In genomic region chr14:53032161-53032803, GRCh38 we compare ENCODE assay signal across 8 cellular contexts.
DNase-seq lines count a peak whose midpoint lies in the region; ATAC-seq and TF ChIP-seq lines count a peak whose summit lies in the region.

No MANE protein-coding gene starts in this region.

- peaks cover 7% of the 10 kb centered on the region for H3K36me3 ChIP-seq in left ventricle myocardium inferior

- DNase-seq in GM03348 (ENCODE audit: low spot score) (peak; percentile 64), left ventricle myocardium inferior (no peak), sciatic nerve (ENCODE audit: low spot score) (no peak), cerebellar nuclear complex (lab: John Stamatoyannopoulos, UW) (no peak), NOMO-1 treated with DMSO at 0.1 percent for 48 hours (lab: John Stamatoyannopoulos, UW; ENCODE audit: unreplicated experiment) (no peak), HuH-7.5 (ENCODE audit: low spot score) (no peak), T1000 (lab: John Stamatoyannopoulos, UW) (no peak)

- TF ChIP-seq CTCF in left ventricle myocardium inferior (IDR thresholded peaks at IDR 0.05; ENCODE audit: borderline replicate concordance), result no peak

- intact Hi-C loops in left ventricle myocardium inferior (cut with micrococcal nuclease) (no loop called here), sciatic nerve (cut with DNase I) (no loop called here)

- no peak overlapping the region for H3K4me3 ChIP-seq in left ventricle myocardium inferior

- H3K9me3 ChIP-seq in left ventricle myocardium inferior (replicated peaks), result no peaks in the 10 kb centered on the region

- peaks cover 22% of the 10 kb centered on the region for H3K4me1 ChIP-seq in left ventricle myocardium inferior

- peak; percentile 79 for ATAC-seq in sciatic nerve

- no peaks in the 10 kb centered on the region for H3K27me3 ChIP-seq in left ventricle myocardium inferior (ENCODE audit: low read depth)

- peak overlapping the region; percentile 10 for H3K27ac ChIP-seq in angular gyrus (ENCODE audit: low read depth, low read length)
- H3K27ac ChIP-seq in left ventricle myocardium inferior (replicated peaks), result peak overlapping the region; percentile 61
